ENCODE assay signal across 8 cellular contexts in genomic region chr7:127391591-127392181, GRCh38. TPM values are rescaled to one million over a fixed set of nuclear protein-coding genes. Genes with fewer than 3 reads are reported as not detected.
A peak's percentile ranks its signal among the peaks of the same experiment; 100 is the strongest.
DNase-seq lines count a peak whose midpoint lies in the region; ATAC-seq and TF ChIP-seq lines count a peak whose summit lies in the region.

No MANE protein-coding gene starts in this region.

- peak overlapping the region; percentile 91 for H3K4me3 Mint-ChIP-seq in MCF 10A (ENCODE audit: unreplicated experiment)

- intact Hi-C loops in MCF 10A (cut with micrococcal nuclease): loop anchor here (10.0 kb wide), 1 partner anchor 193 kb away; the partner anchor contains the start of genes ARF5 and GCC1

- DNase-seq in CD1c-positive myeloid dendritic cell (ENCODE audit: extremely low spot score) (peak; percentile 65), GM19238 (ENCODE audit: insufficient read length, low spot score) (peak; percentile 19), T-helper 22 cell (ENCODE audit: low read depth) (peak; percentile 30), MCF 10A (ENCODE audit: unreplicated experiment) (peak; percentile 30), iris pigment epithelial cell (ENCODE audit: low read depth) (peak; percentile 39), SK-N-DZ (ENCODE audit: low spot score) (no peak)
- DNase-seq in stimulated activated CD4-positive, alpha-beta T cell treated with anti-CD3 and anti-CD28 coated beads, Interleukin-2, amount 100 ng/mL, for 48 hours: peak; percentile 27 to 51

- peaks cover 47% of the 10 kb centered on the region for H3K36me3 Mint-ChIP-seq in MCF 10A (ENCODE audit: insufficient read depth, unreplicated experiment)

- H3K4me1 Mint-ChIP-seq in MCF 10A (ENCODE audit: insufficient read depth, unreplicated experiment): peaks cover 25% of the 10 kb centered on the region

- POLR2A ChIA-PET in MCF 10A (lab: Yijun Ruan, JAX): interaction anchor here (0.6 to 3.2 kb wide), 14 partner anchors 9 to 275 kb away, joined by 3 to 41 read pairs (median 6); partner anchors contain the start of genes ARF5 and GCC1

- ATAC-seq in HG03342 (IDR thresholded peaks at IDR 0.05; ENCODE audit: unreplicated experiment): peak; percentile 41

- no peaks in the 10 kb centered on the region for H3K27me3 Mint-ChIP-seq in MCF 10A (ENCODE audit: insufficient read depth, unreplicated experiment)

- CTCF ChIA-PET in MCF 10A (lab: Yijun Ruan, JAX): interaction anchor here (0.6 to 2.0 kb wide), 7 partner anchors 8 to 389 kb away, joined by 3 to 4 read pairs (median 3); no protein-coding TSS in a partner anchor

- peak overlapping the region; percentile 95 for H3K27ac Mint-ChIP-seq in MCF 10A (ENCODE audit: low read depth, unreplicated experiment)

- BruUV-seq in MCF 10A (replicated peaks; lab: Mats Ljungman, UMichigan): no TSS peak

- TF ChIP-seq CTCF in MCF 10A (IDR thresholded peaks at IDR 0.05; ENCODE audit: unreplicated experiment): no peak

- H3K9me3 Mint-ChIP-seq in MCF 10A (ENCODE audit: unreplicated experiment): no peaks in the 10 kb centered on the region

RNA-seq across cellular contexts. Expression of gene ZNF800, which starts 0.8 kb away (rescaled TPM):
- total RNA-seq in MCF 10A (2022): 51.7 and 55.1 TPM in 2 replicates
- polyA plus RNA-seq in SK-N-DZ (2014; cell fraction: cytosol; rRNA removed): 6.8 and 8.8 TPM in 2 replicates
- polyA plus RNA-seq in SK-N-DZ (2014; cell fraction: nucleus; rRNA removed): 10.6 and 13.0 TPM in 2 replicates
